In the genomic region with DNA sequence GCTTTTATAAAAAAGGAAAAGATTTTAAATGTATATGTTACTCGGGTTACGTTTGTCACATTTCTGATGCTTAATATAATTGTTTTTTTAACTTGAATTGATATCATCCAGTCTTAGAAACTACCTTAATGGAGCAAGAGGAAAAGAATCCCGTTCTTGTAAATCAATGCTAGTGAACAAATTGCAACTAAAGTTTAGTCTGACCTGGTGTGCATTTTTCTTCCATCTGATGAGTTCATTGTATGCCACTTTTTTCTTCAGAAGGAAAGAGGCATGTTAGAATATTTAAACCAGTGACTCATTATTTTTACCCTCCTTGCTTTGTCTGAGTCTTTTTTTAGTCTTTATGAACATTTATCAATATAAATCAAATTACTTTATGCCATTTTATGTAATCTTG, we compare ENCODE assay signal across 1 cellular context.
TF ChIP-seq lines count a peak whose summit lies in the region.

No MANE protein-coding gene starts in this region.

TF ChIP-seq in endothelial cell of umbilical vein, 7 proteins besides CTCF, POLR2A, EP300 and RAD21:
- TF ChIP-seq MYC (IDR thresholded peaks at IDR 0.05; ENCODE audit: low read depth, low read length) = no peak
- TF ChIP-seq, protein P1, sequence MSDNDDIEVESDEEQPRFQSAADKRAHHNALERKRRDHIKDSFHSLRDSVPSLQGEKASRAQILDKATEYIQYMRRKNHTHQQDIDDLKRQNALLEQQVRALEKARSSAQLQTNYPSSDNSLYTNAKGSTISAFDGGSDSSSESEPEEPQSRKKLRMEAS (IDR thresholded peaks at IDR 0.05; ENCODE audit: insufficient read depth, insufficient read length) = no peak
- TF ChIP-seq EZH2 (IDR thresholded peaks at IDR 0.05; ENCODE audit: borderline replicate concordance, low read depth, low read length, severe bottlenecking) = no peak
- no peak for TF ChIP-seq JUN (IDR thresholded peaks at IDR 0.05; ENCODE audit: borderline replicate concordance, insufficient read depth, insufficient read length, low read depth)
- TF ChIP-seq POLR2AphosphoS5 (IDR thresholded peaks at IDR 0.05; ENCODE audit: insufficient read depth, low read depth, low read length) = no peak
- no peak for TF ChIP-seq FOS (IDR thresholded peaks at IDR 0.05; ENCODE audit: borderline replicate concordance, insufficient read depth, low read length)
- no peak for TF ChIP-seq GATA2 (IDR thresholded peaks at IDR 0.05; ENCODE audit: insufficient read depth, insufficient read length, low read depth, low read length)
TF ChIP-seq in endothelial cell of umbilical vein: peak in this region for 0.
